ENCODE assay signal across 23 cellular contexts in genomic region chr1:150557065-150557600, GRCh38. TPM values are rescaled to one million over a fixed set of nuclear protein-coding genes. Genes with fewer than 3 reads are reported as not detected.
"Had no signal": no experiment of that assay in that cellular context is flagged by ENCODE, and none has a peak within 500 bp of the region (broad histone marks: within the 10 kb centered on the region; RNA-seq: fewer than 3 reads in every experiment).

No MANE protein-coding gene starts in this region.

- H3K27ac ChIP-seq: brain microvascular endothelial cell, epithelial cell of prostate, left lung, pancreas had no signal

- ATAC-seq: activated CD8-positive, alpha-beta T cell treated with anti-CD3 and anti-CD28 coated beads for 36 hours; activated T-helper 17 cell treated with anti-CD3 and anti-CD28 coated beads, Interleukin-2, amount 50 U/mL, for 72 hours; effector memory CD8-positive, alpha-beta T cell; left lung; pancreas; sciatic nerve; SK-N-SH treated with all-trans-retinoic acid at 6 μM for 48 hours; stimulated activated memory B cell treated with anti-CD40 and anti-IgM and Interleukin-4, amounts not matched to agents 10 μg/mL and 1 μg/mL and 100 μg/mL, for 72 hours had no signal

- DNase-seq: activated CD4-positive, alpha-beta T cell treated with anti-CD3 and anti-CD28 coated beads for 48 hours; activated CD4-positive, CD25-positive, alpha-beta regulatory T cell; activated CD8-positive, alpha-beta T cell treated with anti-CD3 and anti-CD28 coated beads for 36 hours; activated naive CD4-positive, alpha-beta T cell treated with Interleukin-2 at 50 U/mL for 16 hours; activated T-cell treated with anti-CD3 and anti-CD28 coated beads, Interleukin-2, amount 50 U/mL, for 1 hour; brain microvascular endothelial cell; cortex of kidney; effector memory CD8-positive, alpha-beta T cell; hypothalamus; left lung; mammary epithelial cell; stimulated activated CD4-positive, alpha-beta T cell treated with anti-CD3 and anti-CD28 coated beads, Interleukin-4, amount 100 ng/mL, for 4 hours; T1000 had no signal

- H3K27me3 ChIP-seq: brain microvascular endothelial cell, left lung, pancreas had no signal

- H3K9me3 ChIP-seq: left lung, pancreas had no signal

- H3K36me3 ChIP-seq: brain microvascular endothelial cell, pancreas had no signal

- H3K4me3 ChIP-seq: left lung, smooth muscle cell had no signal

RNA-seq across cellular contexts. Expression of gene FALEC, which starts 41.6 kb away (rescaled TPM):
- total RNA-seq: activated CD8-positive, alpha-beta T cell treated with anti-CD3 and anti-CD28 coated beads for 36 hours; left lung; mammary epithelial cell; myocyte; pancreas; sciatic nerve; smooth muscle cell; T-helper 1 cell treated with Interleukin-12 subunit alpha and Interleukin-12 subunit beta and Interleukin-4 antibody, amounts not matched to agents 30 ng/mL and 1 ng/mL, for 36 hours; urinary bladder had no signal
- polyA plus RNA-seq: mammary epithelial cell, pancreas had no signal
